ENCODE assay signal across 9 cellular contexts in genomic region chr16:2835638-2836493, GRCh38. TPM values are rescaled to one million over a fixed set of nuclear protein-coding genes. Genes with fewer than 3 reads are reported as not detected.
DNase-seq lines count a peak whose midpoint lies in the region; ATAC-seq, FAIRE-seq and TF ChIP-seq lines count a peak whose summit lies in the region.
"Had no signal": no experiment of that assay in that cellular context is flagged by ENCODE, and none has a peak within 500 bp of the region (broad histone marks: within the 10 kb centered on the region; RNA-seq: fewer than 3 reads in every experiment).

No MANE protein-coding gene starts in this region.

- H3K79me2 ChIP-seq in K562 (ENCODE audit: control insufficient read depth, insufficient read depth, low read length), result no peaks in the 10 kb centered on the region

- H3K27me3 ChIP-seq in K562 (ENCODE audit: control insufficient read depth in 2 of 2, insufficient read depth in 2 of 2, low read length in 2 of 2), result peaks cover 19 to 45% of the 10 kb centered on the region in 2 experiments
- peaks cover 0 to 64% (median 16%) of the 10 kb centered on the region in 3 donors for H3K27me3 ChIP-seq in sigmoid colon

- H2AFZ ChIP-seq in K562 (ENCODE audit: low read depth, low read length), result no peak overlapping the region

- peak; percentile 100 for DNase-seq in A172 (ENCODE audit: low spot score)
- DNase-seq in HFFc6, result peak; percentile 90
- DNase-seq in K562 (ENCODE audit: extremely low read depth in 1 of 4, low spot score in 3 of 4), result no peak
- DNase-seq in left colon, result peak in 1 of 2 donors; percentile 75
- no peak for DNase-seq in sigmoid colon
- no peak for DNase-seq in activated T-cell treated with anti-CD3 and anti-CD28 coated beads, Interleukin-2, amount 50 U/mL, for 4 hours
- DNase-seq in HuH-7 (ENCODE audit: low spot score), result no peak
- DNase-seq: activated naive CD4-positive, alpha-beta T cell treated with anti-CD3 and anti-CD28 coated beads, Interleukin-2, amount 50 U/mL, for 16 hours had no signal

- TF ChIP-seq EP300 in K562 (IDR thresholded peaks at IDR 0.05; ENCODE audit: low read length) (no peak), sigmoid colon (IDR thresholded peaks at IDR 0.05) (no peak)

- ATAC-seq in K562, result no peak; the same call in 2 of the 3 replicates
- peak; percentile 79 for ATAC-seq in left colon
- no peak for ATAC-seq in activated T-cell treated with anti-CD3 and anti-CD28 coated beads, Interleukin-2, amount 50 U/mL, for 4 hours
- no peak for ATAC-seq in GM19467 (IDR thresholded peaks at IDR 0.05; ENCODE audit: unreplicated experiment)

- TF ChIP-seq POLR2A in K562 (conservative IDR thresholded peaks at IDR 0.05) (no peak), sigmoid colon (IDR thresholded peaks at IDR 0.05) (no peak)

- CTCF ChIA-PET in K562 (lab: Yijun Ruan, JAX; ENCODE audit: low intra/inter-chr PET ratio), result interaction anchor here (0.6 kb wide), 1 partner anchor 224 kb away, joined by 3 read pairs; no protein-coding TSS in a partner anchor

- H3K9me3 ChIP-seq in K562 (replicated peaks; ENCODE audit: control insufficient read depth, insufficient read depth, low read depth, low read length) (no peaks in the 10 kb centered on the region), sigmoid colon (no peaks in the 10 kb centered on the region)

- in situ Hi-C loops in K562 (cut with MboI), result loop anchor here (5.0 kb wide), 2 partner anchors 36 to 91 kb away; no protein-coding TSS in a partner anchor

- TF ChIP-seq RAD21 in K562 (CRISPR knock-in tag; conservative IDR thresholded peaks at IDR 0.05 in 1 of 2, IDR thresholded peaks at IDR 0.05 in 1 of 2), result no peak

- H3K4me2 ChIP-seq in K562 (ENCODE audit: insufficient read depth, low read length), result no peak overlapping the region

- H3K9me3 Mint-ChIP-seq in HFFc6, result peaks cover 5% of the 10 kb centered on the region
- H3K9me3 Mint-ChIP-seq in activated T-cell treated with anti-CD3 and anti-CD28 coated beads, Interleukin-2, amount 50 U/mL, for 4 hours, result no peaks in the 10 kb centered on the region

- H3K36me3 ChIP-seq in K562 (ENCODE audit: control insufficient read depth, insufficient read depth, low read length) (no peaks in the 10 kb centered on the region), sigmoid colon (no peaks in the 10 kb centered on the region)

- no TSS peak for BruUV-seq in K562 (replicated peaks; lab: Mats Ljungman, UMichigan)

- no peaks in the 10 kb centered on the region for H3K9me1 ChIP-seq in K562 (ENCODE audit: control insufficient read depth, insufficient read depth, low read length)

- no peaks in the 10 kb centered on the region; the same call in 1 of the 2 replicates for H4K20me1 ChIP-seq in K562 (replicated peaks; ENCODE audit: control insufficient read depth, insufficient read depth, low read length)

- H3K36me3 Mint-ChIP-seq in HFFc6 (ENCODE audit: low read depth), result no peaks in the 10 kb centered on the region
- no peaks in the 10 kb centered on the region for H3K36me3 Mint-ChIP-seq in activated T-cell treated with anti-CD3 and anti-CD28 coated beads, Interleukin-2, amount 50 U/mL, for 4 hours (ENCODE audit: insufficient read depth)

- peak overlapping the region; percentile 52 for H3K4me3 Mint-ChIP-seq in HFFc6
- no peak overlapping the region for H3K4me3 Mint-ChIP-seq in activated T-cell treated with anti-CD3 and anti-CD28 coated beads, Interleukin-2, amount 50 U/mL, for 4 hours

- H3K9ac ChIP-seq in K562 (ENCODE audit: insufficient read depth in 1 of 2, low read depth in 2 of 2, low read length in 2 of 2), result peak overlapping the region in 1 of 2 experiments; percentile 11; a peak in 1 of 4 replicates

- no peak for TF ChIP-seq CTCF in HFFc6 (IDR thresholded peaks at IDR 0.05)
- no peak for TF ChIP-seq CTCF in K562 (IDR thresholded peaks at IDR 0.05 in 2 of 3, conservative IDR thresholded peaks at IDR 0.05 in 1 of 3; ENCODE audit: insufficient read depth in 2 of 3, low read depth in 1 of 3, low read length in 3 of 3)
- TF ChIP-seq CTCF in sigmoid colon (IDR thresholded peaks at IDR 0.05), result no peak

- H3K4me1 Mint-ChIP-seq in HFFc6 (ENCODE audit: low read depth), result peaks cover 31% of the 10 kb centered on the region
- peaks cover 19% of the 10 kb centered on the region for H3K4me1 Mint-ChIP-seq in activated T-cell treated with anti-CD3 and anti-CD28 coated beads, Interleukin-2, amount 50 U/mL, for 4 hours (ENCODE audit: low read depth)

- 4% methylated on average over 22 of the region's 22 CpGs for WGBS in K562 (ENCODE audit: insufficient coverage, low coverage, missing lambda C conversion rate)
- WGBS in sigmoid colon, 2 donors, result 30 to 49% methylated on average over 22 of the region's 22 CpGs

- intact Hi-C loops in K562 (cut with micrococcal nuclease), result loop anchor here (5.0 kb wide), 1 partner anchor 81 kb away; no protein-coding TSS in a partner anchor
- intact Hi-C loops in left colon (cut with DNase I, micrococcal nuclease), result no loop called here
- intact Hi-C loops in sigmoid colon (cut with DNase I), result no loop called here

- H3K27me3 Mint-ChIP-seq in HFFc6 (ENCODE audit: insufficient read depth), result peaks cover 18% of the 10 kb centered on the region
- peaks cover 20% of the 10 kb centered on the region for H3K27me3 Mint-ChIP-seq in activated T-cell treated with anti-CD3 and anti-CD28 coated beads, Interleukin-2, amount 50 U/mL, for 4 hours (ENCODE audit: low read depth)

- H3K4me3 ChIP-seq in K562, result no peak overlapping the region
- no peak overlapping the region for H3K4me3 ChIP-seq in sigmoid colon

- H3K27ac ChIP-seq in K562 (ENCODE audit: extremely low read depth, low read depth, low read length) (no peak overlapping the region), sigmoid colon (peak overlapping the region in 1 of 4 donors; percentile 46)

- POLR2A ChIA-PET in K562 (lab: Yijun Ruan, JAX), result no interaction called here

- peaks cover 0 to 30% of the 10 kb centered on the region in 2 experiments; a peak in 3 of 5 replicates for H3K4me1 ChIP-seq in K562 (replicated peaks in 1 of 2; ENCODE audit: control insufficient read depth in 2 of 2, insufficient read depth in 2 of 2, low read length in 2 of 2)
- no peaks in the 10 kb centered on the region for H3K4me1 ChIP-seq in sigmoid colon

- H3K27ac Mint-ChIP-seq in HFFc6, result peak overlapping the region; percentile 68

- no peak for FAIRE-seq in K562 (lab: Jason Lieb, UNC)

RNA-seq across cellular contexts. Expression of gene ZG16B, which starts 5.8 kb away (rescaled TPM):
- 1.3 and 1.8 TPM in 2 replicates for total RNA-seq in A172 (2014; rRNA removed; shearing (Covaris generic))
- total RNA-seq in HFFc6 (2021; fragmentation: NEBNext Ultra II Directional; extraction: Animal tissue kit (Norgen Biotek cat#: 25700)), result under 1 TPM in 4 of 6 experiments, not detected in 2; 0.41 to 0.68 (median 0.46) TPM
- 1.4 TPM in 1 of 2 replicates, not detected in the other for total RNA-seq in K562 (2011; cell fraction: chromatin; rRNA removed; ENCODE audit: low replicate concordance)
- 0.83 TPM in 1 of 2 replicates, not detected in the other for total RNA-seq in K562 (2011; cell fraction: nucleolus; rRNA removed)
- not detected in 2 replicates for total RNA-seq in K562 (2011; cell fraction: nucleoplasm; rRNA removed)
- total RNA-seq in K562 (2014; rRNA removed) (0.24 TPM in 1 of 2 replicates, not detected in the other), K562 (2014; rRNA removed; fragmentation: Illumina TruSeq; extraction: Trizol) (not detected in 2 replicates), K562 (2015; rRNA removed; fragmentation: Illumina TruSeq; extraction: Trizol) (0.25 TPM in 1 of 2 replicates, not detected in the other), K562 (2021) (0.35 and 0.40 TPM in 2 replicates), left colon (10 to 100 TPM; 40.9 to 50.0 TPM), sigmoid colon (not detected)
- polyA plus RNA-seq in K562 (2011; rRNA removed) (0.43 and 0.58 TPM in 2 replicates), K562 (2014; fragmentation: Illumina TruSeq; extraction: Trizol) (0.40 TPM in 1 of 2 replicates, not detected in the other), K562 (2014; fragmentation: Nextera tagmentation; extraction: Ambion mirVana) (not detected), K562 (2014; rRNA removed) (0.33 and 0.49 TPM in 2 replicates), sigmoid colon (100 to 1,000 TPM in 1 of 3 donors, 10 to 100 TPM in 2; 15.6 to 147 (median 55.0) TPM)
- 0.40 and 0.46 TPM in 2 replicates for polyA plus RNA-seq in K562 (2011; cell fraction: cytosol; rRNA removed)
- 1.2 and 1.5 TPM in 2 replicates for polyA plus RNA-seq in K562 (2011; cell fraction: nucleus; rRNA removed)
- polyA plus RNA-seq in K562 (2012), result 0.87 and 2.6 TPM in 2 replicates
- 0.45 TPM in 1 of 2 replicates, not detected in the other for polyA minus RNA-seq in K562 (2011; rRNA and poly(A)+ RNA removed)
- polyA minus RNA-seq in K562 (2011; cell fraction: cytosol; rRNA and poly(A)+ RNA removed), result not detected in 2 replicates
- 0.56 and 0.67 TPM in 2 replicates for polyA minus RNA-seq in K562 (2011; cell fraction: nucleus; rRNA and poly(A)+ RNA removed)
- total RNA-seq in activated T-cell treated with anti-CD3 and anti-CD28 coated beads, Interleukin-2, amount 50 U/mL, for 4 hours, result under 1 TPM in 1 of 3 donors, not detected in 2; 0.33 TPM

RNA-seq across cellular contexts. Expression of gene PRSS21, which starts 18.8 kb away (rescaled TPM):
- total RNA-seq in A172 (2014; rRNA removed; shearing (Covaris generic)), result not detected in 2 replicates
- total RNA-seq in HFFc6 (2021; fragmentation: NEBNext Ultra II Directional; extraction: Animal tissue kit (Norgen Biotek cat#: 25700)), result not detected
- total RNA-seq in K562 (2011; cell fraction: chromatin; rRNA removed; ENCODE audit: low replicate concordance), result 205 and 513 TPM in 2 replicates
- total RNA-seq in K562 (2011; cell fraction: nucleolus; rRNA removed), result 438 and 448 TPM in 2 replicates
- total RNA-seq in K562 (2011; cell fraction: nucleoplasm; rRNA removed), result 292 and 307 TPM in 2 replicates
- 61.3 and 77.8 TPM in 2 replicates for total RNA-seq in K562 (2014; rRNA removed)
- total RNA-seq in K562 (2014; rRNA removed; fragmentation: Illumina TruSeq; extraction: Trizol), result 41.5 and 43.6 TPM in 2 replicates
- total RNA-seq in K562 (2015; rRNA removed; fragmentation: Illumina TruSeq; extraction: Trizol), result 41.7 and 43.7 TPM in 2 replicates
- 113 and 121 TPM in 2 replicates for total RNA-seq in K562 (2021)
- 112 and 157 TPM in 2 replicates for polyA plus RNA-seq in K562 (2011; rRNA removed)
- polyA plus RNA-seq in K562 (2011; cell fraction: cytosol; rRNA removed), result 149 and 221 TPM in 2 replicates
- 780 and 951 TPM in 2 replicates for polyA plus RNA-seq in K562 (2011; cell fraction: nucleus; rRNA removed)
- polyA plus RNA-seq in K562 (2012), result 109 and 148 TPM in 2 replicates
- polyA plus RNA-seq in K562 (2014; fragmentation: Illumina TruSeq; extraction: Trizol), result 76.1 and 104 TPM in 2 replicates
- 10 to 100 TPM; 12.1 to 21.0 TPM for polyA plus RNA-seq in K562 (2014; fragmentation: Nextera tagmentation; extraction: Ambion mirVana)
- polyA plus RNA-seq in K562 (2014; rRNA removed), result 106 and 107 TPM in 2 replicates
- 23.0 and 37.7 TPM in 2 replicates for polyA minus RNA-seq in K562 (2011; rRNA and poly(A)+ RNA removed)
- 26.8 and 31.8 TPM in 2 replicates for polyA minus RNA-seq in K562 (2011; cell fraction: cytosol; rRNA and poly(A)+ RNA removed)
- 53.4 and 78.8 TPM in 2 replicates for polyA minus RNA-seq in K562 (2011; cell fraction: nucleus; rRNA and poly(A)+ RNA removed)
- 1 to 10 TPM; 1.7 to 6.4 TPM for total RNA-seq in left colon
- total RNA-seq in sigmoid colon, result not detected
- polyA plus RNA-seq in sigmoid colon, result under 1 TPM in 1 of 3 donors, not detected in 2; 0.58 TPM
- 10 to 100 TPM in 2 of 3 donors, 1 to 10 TPM in 1; 8.9 to 16.1 (median 13.2) TPM for total RNA-seq in activated T-cell treated with anti-CD3 and anti-CD28 coated beads, Interleukin-2, amount 50 U/mL, for 4 hours

RNA-seq across cellular contexts. Expression of gene PRSS22, which starts 22.1 kb away (rescaled TPM):
- not detected in 2 replicates for total RNA-seq in A172 (2014; rRNA removed; shearing (Covaris generic))
- total RNA-seq in HFFc6 (2021; fragmentation: NEBNext Ultra II Directional; extraction: Animal tissue kit (Norgen Biotek cat#: 25700)), result not detected
- total RNA-seq in K562 (2011; cell fraction: chromatin; rRNA removed; ENCODE audit: low replicate concordance), result not detected in 2 replicates
- not detected in 2 replicates for total RNA-seq in K562 (2011; cell fraction: nucleolus; rRNA removed)
- not detected in 2 replicates for total RNA-seq in K562 (2011; cell fraction: nucleoplasm; rRNA removed)
- not detected in 2 replicates for total RNA-seq in K562 (2014; rRNA removed)
- not detected in 2 replicates for total RNA-seq in K562 (2014; rRNA removed; fragmentation: Illumina TruSeq; extraction: Trizol)
- total RNA-seq in K562 (2015; rRNA removed; fragmentation: Illumina TruSeq; extraction: Trizol), result not detected in 2 replicates
- not detected in 2 replicates for total RNA-seq in K562 (2021)
- polyA plus RNA-seq in K562 (2011; rRNA removed), result 0.13 TPM in 1 of 2 replicates, not detected in the other
- 0.07 TPM in 1 of 2 replicates, not detected in the other for polyA plus RNA-seq in K562 (2011; cell fraction: cytosol; rRNA removed)
- polyA plus RNA-seq in K562 (2011; cell fraction: nucleus; rRNA removed), result 0.29 and 0.97 TPM in 2 replicates
- 0.24 TPM in 1 of 2 replicates, not detected in the other for polyA plus RNA-seq in K562 (2012)
- not detected in 2 replicates for polyA plus RNA-seq in K562 (2014; fragmentation: Illumina TruSeq; extraction: Trizol)
- polyA plus RNA-seq in K562 (2014; fragmentation: Nextera tagmentation; extraction: Ambion mirVana), result not detected
- 0.42 TPM in 1 of 2 replicates, not detected in the other for polyA plus RNA-seq in K562 (2014; rRNA removed)
- not detected in 2 replicates for polyA minus RNA-seq in K562 (2011; rRNA and poly(A)+ RNA removed)
- not detected in 2 replicates for polyA minus RNA-seq in K562 (2011; cell fraction: cytosol; rRNA and poly(A)+ RNA removed)
- polyA minus RNA-seq in K562 (2011; cell fraction: nucleus; rRNA and poly(A)+ RNA removed), result not detected in 2 replicates
- 10 to 100 TPM in 1 of 2 donors, under 1 TPM in 1; 0.78 to 12.9 TPM for total RNA-seq in left colon
- not detected for total RNA-seq in sigmoid colon
- polyA plus RNA-seq in sigmoid colon, result 10 to 100 TPM in 1 of 3 donors, not detected in 2; 20.8 TPM
- total RNA-seq in activated T-cell treated with anti-CD3 and anti-CD28 coated beads, Interleukin-2, amount 50 U/mL, for 4 hours, result under 1 TPM in 1 of 3 donors, not detected in 2; 0.37 TPM

RNA-seq across cellular contexts. Expression of gene PRSS41, which starts 37.6 kb away (rescaled TPM):
- not detected in 2 replicates for total RNA-seq in A172 (2014; rRNA removed; shearing (Covaris generic))
- not detected for total RNA-seq in HFFc6 (2021; fragmentation: NEBNext Ultra II Directional; extraction: Animal tissue kit (Norgen Biotek cat#: 25700))
- total RNA-seq in K562 (2011; cell fraction: chromatin; rRNA removed; ENCODE audit: low replicate concordance), result not detected in 2 replicates
- not detected in 2 replicates for total RNA-seq in K562 (2011; cell fraction: nucleolus; rRNA removed)
- total RNA-seq in K562 (2011; cell fraction: nucleoplasm; rRNA removed), result not detected in 2 replicates
- total RNA-seq in K562 (2014; rRNA removed) (not detected in 2 replicates), K562 (2014; rRNA removed; fragmentation: Illumina TruSeq; extraction: Trizol) (not detected in 2 replicates), K562 (2015; rRNA removed; fragmentation: Illumina TruSeq; extraction: Trizol) (not detected in 2 replicates), K562 (2021) (not detected in 2 replicates), left colon (not detected), sigmoid colon (not detected)
- polyA plus RNA-seq in K562 (2011; rRNA removed) (not detected in 2 replicates), K562 (2014; fragmentation: Illumina TruSeq; extraction: Trizol) (not detected in 2 replicates), K562 (2014; fragmentation: Nextera tagmentation; extraction: Ambion mirVana) (not detected), K562 (2014; rRNA removed) (not detected in 2 replicates), sigmoid colon (not detected)
- polyA plus RNA-seq in K562 (2011; cell fraction: cytosol; rRNA removed), result not detected in 2 replicates
- polyA plus RNA-seq in K562 (2011; cell fraction: nucleus; rRNA removed), result not detected in 2 replicates
- not detected in 2 replicates for polyA plus RNA-seq in K562 (2012)
- polyA minus RNA-seq in K562 (2011; rRNA and poly(A)+ RNA removed), result 0.18 TPM in 1 of 2 replicates, not detected in the other
- not detected in 2 replicates for polyA minus RNA-seq in K562 (2011; cell fraction: cytosol; rRNA and poly(A)+ RNA removed)
- polyA minus RNA-seq in K562 (2011; cell fraction: nucleus; rRNA and poly(A)+ RNA removed), result not detected in 2 replicates
- not detected for total RNA-seq in activated T-cell treated with anti-CD3 and anti-CD28 coated beads, Interleukin-2, amount 50 U/mL, for 4 hours

RNA-seq across cellular contexts. Expression of gene FLYWCH2, which starts 47.1 kb away (rescaled TPM):
- total RNA-seq in A172 (2014; rRNA removed; shearing (Covaris generic)), result 66.3 and 88.4 TPM in 2 replicates
- 10 to 100 TPM; 24.5 to 29.3 (median 26.1) TPM for total RNA-seq in HFFc6 (2021; fragmentation: NEBNext Ultra II Directional; extraction: Animal tissue kit (Norgen Biotek cat#: 25700))
- total RNA-seq in K562 (2011; cell fraction: chromatin; rRNA removed; ENCODE audit: low replicate concordance), result 2.1 and 5.8 TPM in 2 replicates
- total RNA-seq in K562 (2011; cell fraction: nucleolus; rRNA removed), result 5.5 and 7.5 TPM in 2 replicates
- total RNA-seq in K562 (2011; cell fraction: nucleoplasm; rRNA removed), result 3.2 and 5.1 TPM in 2 replicates
- total RNA-seq in K562 (2014; rRNA removed) (55.5 and 69.2 TPM in 2 replicates), K562 (2014; rRNA removed; fragmentation: Illumina TruSeq; extraction: Trizol) (3.5 and 4.8 TPM in 2 replicates), K562 (2015; rRNA removed; fragmentation: Illumina TruSeq; extraction: Trizol) (24.2 and 28.0 TPM in 2 replicates), K562 (2021) (25.4 and 28.4 TPM in 2 replicates), left colon (10 to 100 TPM; 20.7 to 30.8 TPM), sigmoid colon (10 to 100 TPM; 33.6 to 64.2 (median 55.8) TPM)
- polyA plus RNA-seq in K562 (2011; rRNA removed) (7.6 and 11.4 TPM in 2 replicates), K562 (2014; fragmentation: Illumina TruSeq; extraction: Trizol) (5.8 and 22.3 TPM in 2 replicates), K562 (2014; fragmentation: Nextera tagmentation; extraction: Ambion mirVana) (1 to 10 TPM in 1 of 2 experiments, under 1 TPM in 1; 0.70 to 1.4 TPM), K562 (2014; rRNA removed) (45.7 and 52.6 TPM in 2 replicates), sigmoid colon (10 to 100 TPM; 27.5 to 43.2 (median 30.7) TPM)
- 18.7 and 38.7 TPM in 2 replicates for polyA plus RNA-seq in K562 (2011; cell fraction: cytosol; rRNA removed)
- polyA plus RNA-seq in K562 (2011; cell fraction: nucleus; rRNA removed), result 9.2 and 10.8 TPM in 2 replicates
- polyA plus RNA-seq in K562 (2012), result 21.3 and 30.5 TPM in 2 replicates
- polyA minus RNA-seq in K562 (2011; rRNA and poly(A)+ RNA removed), result 0.96 and 1.9 TPM in 2 replicates
- 8.5 and 10.3 TPM in 2 replicates for polyA minus RNA-seq in K562 (2011; cell fraction: cytosol; rRNA and poly(A)+ RNA removed)
- polyA minus RNA-seq in K562 (2011; cell fraction: nucleus; rRNA and poly(A)+ RNA removed), result 2.6 and 4.6 TPM in 2 replicates
- total RNA-seq in activated T-cell treated with anti-CD3 and anti-CD28 coated beads, Interleukin-2, amount 50 U/mL, for 4 hours, result 10 to 100 TPM; 25.7 to 28.7 (median 28.5) TPM

Comparison
In these comparisons a context has a peak if more than half of its experiments do, and no peak if none do; other contexts are left out.
1. DNase-seq: peak in A172 (single experiment) and HFFc6 (single experiment); none in K562 (0 of 4), sigmoid colon (single experiment), activated T-cell treated with anti-CD3 and anti-CD28 coated beads, Interleukin-2, amount 50 U/mL, for 4 hours (single experiment) and HuH-7 (single experiment).
2. RNA of gene ZG16B, which starts 5.8 kb away (total RNA-seq): 40.9 to 50.0 TPM in left colon; 1.3 to 1.8 TPM in A172, 0.41 to 0.68 TPM in HFFc6, 0.24 to 1.4 TPM in K562, 0.33 TPM in activated T-cell treated with anti-CD3 and anti-CD28 coated beads, Interleukin-2, amount 50 U/mL, for 4 hours and not detected in sigmoid colon; every median in the first group is over 10 times any median in the second.